In genomic region chr19:13129384-13129783, GRCh38 we compare ENCODE assay signal across 1 cellular context.
TF ChIP-seq lines count a peak whose summit lies in the region.

No MANE protein-coding gene starts in this region.

TF ChIP-seq in K562, 482 proteins besides CTCF, POLR2A, EP300 and RAD21:
- TF ChIP-seq RBFOX2 (IDR thresholded peaks at IDR 0.05; ENCODE audit: low read depth, low read length) (peak; percentile 38; the same call in 1 of the 2 replicates), HLTF (IDR thresholded peaks at IDR 0.05) (no peak), POLR2G (IDR thresholded peaks at IDR 0.05; ENCODE audit: low read depth, low read length) (peak; percentile 66)
